1 cellular context compared by ENCODE assay signal in genomic region chr6:119078449-119079287, GRCh38.
TF ChIP-seq lines count a peak whose summit lies in the region.

Gene FAM184A (minus strand): TSS chr6:119078664. CDS start chr6:119078299, 365 bp downstream.

TF ChIP-seq in WTC11, 78 proteins besides CTCF, POLR2A, EP300 and RAD21 (continued from another document):
- TF ChIP-seq ZNF512 (CRISPR knock-in tag; IDR thresholded peaks at IDR 0.05; ENCODE audit: borderline replicate concordance) (no peak), MAX (CRISPR knock-in tag; IDR thresholded peaks at IDR 0.05) (0 out of 2 replicates have a peak, but pooled peaks have one; percentile 66), ATF1 (CRISPR knock-in tag; IDR thresholded peaks at IDR 0.05) (no peak; the same call in 1 of the 2 replicates), OVOL2 (CRISPR knock-in tag; IDR thresholded peaks at IDR 0.05; ENCODE audit: borderline replicate concordance) (no peak), SMAD3 (CRISPR knock-in tag; IDR thresholded peaks at IDR 0.05; ENCODE audit: borderline replicate concordance) (peak; percentile 74; the same call in 1 of the 2 replicates), CDX4 (CRISPR knock-in tag; IDR thresholded peaks at IDR 0.05; ENCODE audit: borderline replicate concordance) (no peak), ATF3 (CRISPR knock-in tag; conservative IDR thresholded peaks at IDR 0.05) (no peak), EMX1 (CRISPR knock-in tag; IDR thresholded peaks at IDR 0.05) (no peak), ZBTB43 (CRISPR knock-in tag; IDR thresholded peaks at IDR 0.05) (no peak), ZNF232 (CRISPR knock-in tag; IDR thresholded peaks at IDR 0.05) (no peak)
